In the genomic region with DNA sequence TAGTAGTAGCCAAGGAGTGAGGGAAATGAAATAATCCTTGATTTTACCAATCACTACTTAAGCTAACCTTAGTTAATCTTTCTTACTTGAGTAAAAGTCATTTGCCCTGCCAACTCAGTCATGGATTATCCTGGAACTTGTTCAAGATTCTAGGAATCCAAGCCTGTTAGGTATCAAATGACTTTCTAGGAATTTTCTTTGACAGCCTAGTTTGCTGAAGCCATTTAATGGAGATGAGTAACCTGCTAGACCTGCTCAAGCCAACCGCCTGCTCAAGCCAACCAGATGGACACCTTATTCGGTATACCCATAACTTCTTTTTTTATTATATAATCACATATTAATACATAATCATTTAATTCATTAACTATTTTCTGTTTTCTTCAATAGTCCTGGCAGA, we compare ENCODE assay signal across 2 cellular contexts.
TF ChIP-seq lines count a peak whose summit lies in the region.

No MANE protein-coding gene starts in this region.

TF ChIP-seq in SK-N-SH, 30 proteins besides CTCF, POLR2A, EP300 and RAD21 (continued from another document):
- TF ChIP-seq, protein P1, sequence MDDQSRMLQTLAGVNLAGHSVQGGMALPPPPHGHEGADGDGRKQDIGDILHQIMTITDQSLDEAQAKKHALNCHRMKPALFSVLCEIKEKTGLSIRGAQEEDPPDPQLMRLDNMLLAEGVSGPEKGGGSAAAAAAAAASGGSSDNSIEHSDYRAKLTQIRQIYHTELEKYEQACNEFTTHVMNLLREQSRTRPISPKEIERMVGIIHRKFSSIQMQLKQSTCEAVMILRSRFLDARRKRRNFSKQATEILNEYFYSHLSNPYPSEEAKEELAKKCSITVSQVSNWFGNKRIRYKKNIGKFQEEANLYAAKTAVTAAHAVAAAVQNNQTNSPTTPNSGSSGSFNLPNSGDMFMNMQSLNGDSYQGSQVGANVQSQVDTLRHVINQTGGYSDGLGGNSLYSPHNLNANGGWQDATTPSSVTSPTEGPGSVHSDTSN (IDR thresholded peaks at IDR 0.05): peak; percentile 68
- no peak for TF ChIP-seq TEAD4 (IDR thresholded peaks at IDR 0.05; ENCODE audit: borderline replicate concordance, insufficient read depth)

TF ChIP-seq in WTC11, 78 proteins besides CTCF, POLR2A, EP300 and RAD21 (continued from another document):
- TF ChIP-seq, protein P2, sequence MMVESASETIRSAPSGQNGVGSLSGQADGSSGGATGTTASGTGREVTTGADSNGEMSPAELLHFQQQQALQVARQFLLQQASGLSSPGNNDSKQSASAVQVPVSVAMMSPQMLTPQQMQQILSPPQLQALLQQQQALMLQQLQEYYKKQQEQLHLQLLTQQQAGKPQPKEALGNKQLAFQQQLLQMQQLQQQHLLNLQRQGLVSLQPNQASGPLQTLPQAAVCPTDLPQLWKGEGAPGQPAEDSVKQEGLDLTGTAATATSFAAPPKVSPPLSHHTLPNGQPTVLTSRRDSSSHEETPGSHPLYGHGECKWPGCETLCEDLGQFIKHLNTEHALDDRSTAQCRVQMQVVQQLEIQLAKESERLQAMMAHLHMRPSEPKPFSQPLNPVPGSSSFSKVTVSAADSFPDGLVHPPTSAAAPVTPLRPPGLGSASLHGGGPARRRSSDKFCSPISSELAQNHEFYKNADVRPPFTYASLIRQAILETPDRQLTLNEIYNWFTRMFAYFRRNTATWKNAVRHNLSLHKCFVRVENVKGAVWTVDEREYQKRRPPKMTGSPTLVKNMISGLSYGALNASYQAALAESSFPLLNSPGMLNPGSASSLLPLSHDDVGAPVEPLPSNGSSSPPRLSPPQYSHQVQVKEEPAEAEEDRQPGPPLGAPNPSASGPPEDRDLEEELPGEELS (CRISPR knock-in tag; IDR thresholded peaks at IDR 0.05): no peak
- TF ChIP-seq NR2C2 (CRISPR knock-in tag; IDR thresholded peaks at IDR 0.05) (no peak), ZNF671 (CRISPR knock-in tag; IDR thresholded peaks at IDR 0.05) (no peak), ZNF416 (CRISPR knock-in tag; IDR thresholded peaks at IDR 0.05) (no peak), KAT7 (CRISPR knock-in tag; IDR thresholded peaks at IDR 0.05; ENCODE audit: borderline replicate concordance) (no peak), NFYB (CRISPR knock-in tag; conservative IDR thresholded peaks at IDR 0.05; ENCODE audit: low read depth) (no peak), TP53 (CRISPR knock-in tag; IDR thresholded peaks at IDR 0.05) (no peak)
- TF ChIP-seq, protein P3, sequence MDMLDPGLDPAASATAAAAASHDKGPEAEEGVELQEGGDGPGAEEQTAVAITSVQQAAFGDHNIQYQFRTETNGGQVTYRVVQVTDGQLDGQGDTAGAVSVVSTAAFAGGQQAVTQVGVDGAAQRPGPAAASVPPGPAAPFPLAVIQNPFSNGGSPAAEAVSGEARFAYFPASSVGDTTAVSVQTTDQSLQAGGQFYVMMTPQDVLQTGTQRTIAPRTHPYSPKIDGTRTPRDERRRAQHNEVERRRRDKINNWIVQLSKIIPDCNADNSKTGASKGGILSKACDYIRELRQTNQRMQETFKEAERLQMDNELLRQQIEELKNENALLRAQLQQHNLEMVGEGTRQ (CRISPR knock-in tag; IDR thresholded peaks at IDR 0.05): no peak
- TF ChIP-seq, protein P4, sequence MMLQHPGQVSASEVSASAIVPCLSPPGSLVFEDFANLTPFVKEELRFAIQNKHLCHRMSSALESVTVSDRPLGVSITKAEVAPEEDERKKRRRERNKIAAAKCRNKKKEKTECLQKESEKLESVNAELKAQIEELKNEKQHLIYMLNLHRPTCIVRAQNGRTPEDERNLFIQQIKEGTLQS (CRISPR knock-in tag; conservative IDR thresholded peaks at IDR 0.05): no peak
